Comparison of ENCODE assay signal across 8 cellular contexts in genomic region chr20:53216856-53217576, GRCh38.
DNase-seq lines count a peak whose midpoint lies in the region; ATAC-seq and TF ChIP-seq lines count a peak whose summit lies in the region.

No MANE protein-coding gene starts in this region.

- H3K4me1 ChIP-seq in GM23248 (ENCODE audit: insufficient read depth), result no peaks in the 10 kb centered on the region

- no peaks in the 10 kb centered on the region for H4K20me1 ChIP-seq in GM23248 (ENCODE audit: insufficient read depth)

- no peak overlapping the region for H3K27ac ChIP-seq in GM23248

- peak overlapping the region; percentile 62 for H3K4me2 ChIP-seq in GM23248 (ENCODE audit: unreplicated experiment)

- no peak overlapping the region for H2AFZ ChIP-seq in GM23248

- H3K9me2 ChIP-seq in GM23248 (ENCODE audit: insufficient read depth), result no peaks in the 10 kb centered on the region

- H3K4me3 ChIP-seq in GM23248 (peak overlapping the region; percentile 48), cardiac fibroblast (replicated peaks in 1 of 2; ENCODE audit: low read depth in 2 of 2, low read length in 2 of 2) (no peak overlapping the region)

- TF ChIP-seq CTCF in cardiac fibroblast (IDR thresholded peaks at IDR 0.05; ENCODE audit: low read depth, low read length), result peak; percentile 66

- peak; percentile 78 to 81 for ATAC-seq in activated CD4-positive, CD25-positive, alpha-beta regulatory T cell treated with anti-CD3 and anti-CD28 coated beads, Interleukin-2, amount 50 U/mL, for 24 hours
- ATAC-seq in HG03521 (IDR thresholded peaks at IDR 0.05; ENCODE audit: unreplicated experiment), result no peak

- no peaks in the 10 kb centered on the region for H3F3A ChIP-seq in GM23248 (ENCODE audit: insufficient read depth)

- 13% methylated on average over 32 of the region's 32 CpGs for WGBS in GM23248 (ENCODE audit: low coverage in 1 of 2, low lambda C conversion rate in 2 of 2, missing lambda C conversion rate in 2 of 2), 2 experiments

- DNase-seq in COLO829 (ENCODE audit: low spot score) (peak; percentile 36), GM23248 (peak; percentile 44), NCI-H128 (lab: John Stamatoyannopoulos, UW; ENCODE audit: unreplicated experiment) (peak; percentile 43), cardiac fibroblast (ENCODE audit: low read depth in 2 of 2) (peak; percentile 4 to 34), left kidney (ENCODE audit: low read depth, low spot score) (peak; percentile 88)
- peak; percentile 73 to 81 for DNase-seq in stimulated activated CD4-positive, alpha-beta T cell treated with anti-CD3 and anti-CD28 coated beads, Interleukin-4, amount 100 ng/mL, for 48 hours (ENCODE audit: low read depth in 2 of 2)

- no peaks in the 10 kb centered on the region for H3K27me3 ChIP-seq in GM23248 (replicated peaks; ENCODE audit: insufficient read depth)

- in situ Hi-C loops in GM23248 (cut with MboI), result no loop called here

- no peaks in the 10 kb centered on the region for H3K9me3 ChIP-seq in GM23248 (ENCODE audit: low read depth)

- no peaks in the 10 kb centered on the region for H3K79me2 ChIP-seq in GM23248 (ENCODE audit: insufficient read depth)

- H3K36me3 ChIP-seq in GM23248 (ENCODE audit: low read depth), result no peaks in the 10 kb centered on the region

- H3K9ac ChIP-seq in GM23248, result no peak overlapping the region

Comparison
In these comparisons a context has a peak if more than half of its experiments do, and no peak if none do; other contexts are left out.
1. DNase-seq: peak in every context shown above with its lines; median percentile 88 in left kidney; 77 in stimulated activated CD4-positive, alpha-beta T cell treated with anti-CD3 and anti-CD28 coated beads, Interleukin-4, amount 100 ng/mL, for 48 hours; 44 in GM23248; 43 in NCI-H128; 36 in COLO829; 19 in cardiac fibroblast.